ENCODE assay signal across 9 cellular contexts in genomic region chr1:31666290-31666963, GRCh38. TPM values are rescaled to one million over a fixed set of nuclear protein-coding genes. Genes with fewer than 3 reads are reported as not detected.
DNase-seq lines count a peak whose midpoint lies in the region; ATAC-seq and TF ChIP-seq lines count a peak whose summit lies in the region.
"Had no signal": no experiment of that assay in that cellular context is flagged by ENCODE, and none has a peak within 500 bp of the region (broad histone marks: within the 10 kb centered on the region; RNA-seq: fewer than 3 reads in every experiment).

No MANE protein-coding gene starts in this region.

- TF ChIP-seq CTCF in endodermal cell (conservative IDR thresholded peaks at IDR 0.05) (no peak), neural progenitor cell (IDR thresholded peaks at IDR 0.05) (no peak)

- H3K4me1 ChIP-seq in endodermal cell (ENCODE audit: control insufficient read depth, insufficient read depth, low read length), result peaks cover 2% of the 10 kb centered on the region
- peaks cover 13% of the 10 kb centered on the region for H3K4me1 ChIP-seq in neural progenitor cell

- peaks cover 19% of the 10 kb centered on the region for H3K4me1 Mint-ChIP-seq in endodermal cell
- H3K4me1 Mint-ChIP-seq in neural progenitor cell, result peaks cover 25% of the 10 kb centered on the region

- in situ Hi-C loops in Caki2 (cut with HindIII; ENCODE audit: low pct_unique_long_range_greater_than_20kb, low sequenced_read_pairs), result no loop called here

- H4K20me1 ChIP-seq in neural progenitor cell (ENCODE audit: low read depth), result no peaks in the 10 kb centered on the region

- H3K9me3 Mint-ChIP-seq in endodermal cell (no peaks in the 10 kb centered on the region), neural progenitor cell (no peaks in the 10 kb centered on the region)

- H3K27me3 Mint-ChIP-seq in endodermal cell (ENCODE audit: insufficient read depth) (no peaks in the 10 kb centered on the region), neural progenitor cell (ENCODE audit: insufficient read depth, low read depth) (peaks cover 4% of the 10 kb centered on the region)

- H3K36me3 Mint-ChIP-seq in endodermal cell (ENCODE audit: low read depth) (no peaks in the 10 kb centered on the region), neural progenitor cell (no peaks in the 10 kb centered on the region)

- H2AFZ ChIP-seq in neural progenitor cell (replicated peaks), result no peak overlapping the region
- H2AFZ ChIP-seq: parathyroid adenoma had no signal

- DNase-seq in Caki2 (ENCODE audit: low read depth) (peak; percentile 66), NCI-H2196 (lab: John Stamatoyannopoulos, UW; ENCODE audit: unreplicated experiment) (peak; percentile 55), endodermal cell (peak; percentile 50), neural progenitor cell (ENCODE audit: low spot score) (no peak), germinal center (ENCODE audit: low spot score) (no peak)
- no peak for DNase-seq in stimulated activated CD4-positive, alpha-beta T cell treated with anti-CD3 and anti-CD28 coated beads, Interleukin-1b, Interleukin-23, amount 100 ng/mL, for 48 hours

- no peaks in the 10 kb centered on the region for H3K36me3 ChIP-seq in endodermal cell (ENCODE audit: control insufficient read depth, insufficient read depth, low read length)
- no peaks in the 10 kb centered on the region for H3K36me3 ChIP-seq in neural progenitor cell

- no peaks in the 10 kb centered on the region for H3K9me3 ChIP-seq in endodermal cell (ENCODE audit: control insufficient read depth, low read length)
- no peaks in the 10 kb centered on the region for H3K9me3 ChIP-seq in neural progenitor cell (ENCODE audit: low read depth)

- no peak for ATAC-seq in HG02840 (IDR thresholded peaks at IDR 0.05; ENCODE audit: low FRiP score, unreplicated experiment)
- no peak for ATAC-seq in GM21723 (IDR thresholded peaks at IDR 0.05; ENCODE audit: unreplicated experiment)

- no peak overlapping the region for H3K4me3 ChIP-seq in endodermal cell (ENCODE audit: low read length)
- H3K4me3 ChIP-seq in neural progenitor cell, result no peak overlapping the region

- no peak overlapping the region for H3K27ac ChIP-seq in endodermal cell (ENCODE audit: low read depth, low read length)
- no peak overlapping the region for H3K27ac ChIP-seq in neural progenitor cell
- H3K27ac ChIP-seq: parathyroid adenoma had no signal

- WGBS in endodermal cell (ENCODE audit: insufficient coverage in 1 of 2, insufficient read length in 1 of 2), 2 experiments, result 74 to 79% methylated on average over 5 to 9 of the region's 9 CpGs

- no peaks in the 10 kb centered on the region for H3K27me3 ChIP-seq in endodermal cell (ENCODE audit: control insufficient read depth, insufficient read depth, low read length, poor library complexity, severe bottlenecking)
- H3K27me3 ChIP-seq in neural progenitor cell, result no peaks in the 10 kb centered on the region

- H3K27ac Mint-ChIP-seq in endodermal cell (no peak overlapping the region), neural progenitor cell (peak overlapping the region; percentile 68)

- H3K4me2 ChIP-seq in neural progenitor cell, result no peak overlapping the region

- no peaks in the 10 kb centered on the region for H3K79me2 ChIP-seq in neural progenitor cell (ENCODE audit: low read depth)
- H3K79me2 ChIP-seq: parathyroid adenoma had no signal

- no peaks in the 10 kb centered on the region for H3F3A ChIP-seq in neural progenitor cell (ENCODE audit: low read depth)

- H3K4me3 Mint-ChIP-seq in endodermal cell, result no peak overlapping the region
- no peak overlapping the region for H3K4me3 Mint-ChIP-seq in neural progenitor cell

- H3K9ac ChIP-seq in endodermal cell (ENCODE audit: extremely low read depth, low read length, poor library complexity, severe bottlenecking) (no peak overlapping the region), neural progenitor cell (no peak overlapping the region)
- H3K9ac ChIP-seq: parathyroid adenoma had no signal

RNA-seq across cellular contexts. Expression of gene PEF1, which starts 21.8 kb away (rescaled TPM):
- 82.7 and 110 TPM in 2 replicates for total RNA-seq in Caki2 (2014; rRNA removed; shearing (Covaris generic); ENCODE audit: low replicate concordance)
- total RNA-seq in endodermal cell (10 to 100 TPM; 51.4 to 59.1 TPM), neural progenitor cell (ENCODE audit: low replicate concordance) (30.7 and 47.7 TPM in 2 replicates)
- 60.4 TPM for polyA plus RNA-seq in endodermal cell (2013, experiment 1 of 2)
- polyA plus RNA-seq in endodermal cell (2013, experiment 2 of 2), result 61.7 TPM

RNA-seq across cellular contexts. Expression of gene COL16A1, which starts 37.4 kb away (rescaled TPM):
- 2.8 and 5.1 TPM in 2 replicates for total RNA-seq in Caki2 (2014; rRNA removed; shearing (Covaris generic); ENCODE audit: low replicate concordance)
- total RNA-seq in endodermal cell (1 to 10 TPM; 7.4 to 9.9 TPM), neural progenitor cell (ENCODE audit: low replicate concordance) (0.22 and 7.0 TPM in 2 replicates)
- polyA plus RNA-seq in endodermal cell (2013, experiment 1 of 2), result 3.6 TPM
- 2.7 TPM for polyA plus RNA-seq in endodermal cell (2013, experiment 2 of 2)

RNA-seq across cellular contexts. Expression of gene HCRTR1, which starts 48.9 kb away (rescaled TPM):
- total RNA-seq in Caki2 (2014; rRNA removed; shearing (Covaris generic); ENCODE audit: low replicate concordance), result not detected in 2 replicates
- not detected for total RNA-seq in endodermal cell
- 0.28 TPM for polyA plus RNA-seq in endodermal cell (2013, experiment 1 of 2)
- polyA plus RNA-seq in endodermal cell (2013, experiment 2 of 2), result not detected
- 0.06 TPM in 1 of 2 replicates, not detected in the other for total RNA-seq in neural progenitor cell (ENCODE audit: low replicate concordance)

Comparison
In these comparisons a context has a peak if more than half of its experiments do, and no peak if none do; other contexts are left out.
1. DNase-seq: peak in Caki2 (single experiment), NCI-H2196 (single experiment) and endodermal cell (single experiment); none in neural progenitor cell (single experiment), germinal center (single experiment) and stimulated activated CD4-positive, alpha-beta T cell treated with anti-CD3 and anti-CD28 coated beads, Interleukin-1b, Interleukin-23, amount 100 ng/mL, for 48 hours (single experiment).